ENCODE assay signal across 9 cellular contexts in genomic region chr6:122323361-122323760, GRCh38.
DNase-seq lines count a peak whose midpoint lies in the region; ATAC-seq and TF ChIP-seq lines count a peak whose summit lies in the region.
"Had no signal": no experiment of that assay in that cellular context is flagged by ENCODE, and none has a peak within 500 bp of the region (broad histone marks: within the 10 kb centered on the region; RNA-seq: fewer than 3 reads in every experiment).

No MANE protein-coding gene starts in this region.

- intact Hi-C loops in left ventricle myocardium inferior (cut with micrococcal nuclease), result no loop called here
- intact Hi-C loops in left ventricle myocardium superior (cut with micrococcal nuclease), result no loop called here

- H3K4me1 Mint-ChIP-seq in T-helper 1 cell treated with Interleukin-12 subunit alpha and Interleukin-12 subunit beta and Interleukin-4 antibody, amounts not matched to agents 30 μg/mL and 1 μg/mL, for 36 hours (ENCODE audit: low read depth), result peaks cover 7% of the 10 kb centered on the region
- peaks cover 13 to 16% of the 10 kb centered on the region in 2 donors for H3K4me1 Mint-ChIP-seq in immature natural killer cell

- 45% methylated on average over 2 of the region's 2 CpGs for WGBS in urinary bladder

- no peak for TF ChIP-seq CTCF in left ventricle myocardium inferior (IDR thresholded peaks at IDR 0.05; ENCODE audit: borderline replicate concordance)

- H3K36me3 ChIP-seq in left ventricle myocardium inferior (no peaks in the 10 kb centered on the region), urinary bladder (ENCODE audit: insufficient read depth) (no peaks in the 10 kb centered on the region)

- peak overlapping the region; percentile 24 for H3K27ac ChIP-seq in left ventricle myocardium inferior (replicated peaks)
- no peak overlapping the region for H3K27ac ChIP-seq in urinary bladder (ENCODE audit: low read depth)
- H3K27ac ChIP-seq: RWPE1 had no signal

- peaks cover 5% of the 10 kb centered on the region for H3K27me3 Mint-ChIP-seq in T-helper 1 cell treated with Interleukin-12 subunit alpha and Interleukin-12 subunit beta and Interleukin-4 antibody, amounts not matched to agents 30 μg/mL and 1 μg/mL, for 36 hours (ENCODE audit: low read depth)
- H3K27me3 Mint-ChIP-seq in immature natural killer cell (ENCODE audit: low read depth in 3 of 3), result peaks cover 0 to 5% (median 3%) of the 10 kb centered on the region in 3 donors

- peaks cover 3% of the 10 kb centered on the region for H3K9me3 ChIP-seq in left ventricle myocardium inferior (replicated peaks)

- H3K36me3 Mint-ChIP-seq in T-helper 1 cell treated with Interleukin-12 subunit alpha and Interleukin-12 subunit beta and Interleukin-4 antibody, amounts not matched to agents 30 μg/mL and 1 μg/mL, for 36 hours (ENCODE audit: low read depth), result no peaks in the 10 kb centered on the region
- no peaks in the 10 kb centered on the region for H3K36me3 Mint-ChIP-seq in immature natural killer cell

- DNase-seq in left ventricle myocardium inferior (no peak), left ventricle myocardium superior (no peak), immature natural killer cell (no peak), midbrain (lab: John Stamatoyannopoulos, UW) (no peak), SIG-M5 treated with dmso at 0.1 percent for 504 hours (lab: John Stamatoyannopoulos, UW; ENCODE audit: unreplicated experiment) (no peak)

- H3K4me3 ChIP-seq in left ventricle myocardium inferior, result peak overlapping the region; percentile 50
- H3K4me3 ChIP-seq in urinary bladder (ENCODE audit: low read depth, low read length), result peak overlapping the region; percentile 48

- no peaks in the 10 kb centered on the region for H3K9me3 Mint-ChIP-seq in T-helper 1 cell treated with Interleukin-12 subunit alpha and Interleukin-12 subunit beta and Interleukin-4 antibody, amounts not matched to agents 30 μg/mL and 1 μg/mL, for 36 hours
- H3K9me3 Mint-ChIP-seq in immature natural killer cell, result peaks cover 0 to 6% (median 0%) of the 10 kb centered on the region in 6 donors

- H3K27me3 ChIP-seq in left ventricle myocardium inferior (ENCODE audit: low read depth), result no peaks in the 10 kb centered on the region

- peak overlapping the region; percentile 78 for H3K4me3 Mint-ChIP-seq in T-helper 1 cell treated with Interleukin-12 subunit alpha and Interleukin-12 subunit beta and Interleukin-4 antibody, amounts not matched to agents 30 μg/mL and 1 μg/mL, for 36 hours
- peak overlapping the region; percentile 79 to 93 (median 91) for H3K4me3 Mint-ChIP-seq in immature natural killer cell

- ATAC-seq in left ventricle myocardium superior (no peak), HG03460 (IDR thresholded peaks at IDR 0.05; ENCODE audit: unreplicated experiment) (no peak)

- no peak overlapping the region for H3K27ac Mint-ChIP-seq in T-helper 1 cell treated with Interleukin-12 subunit alpha and Interleukin-12 subunit beta and Interleukin-4 antibody, amounts not matched to agents 30 μg/mL and 1 μg/mL, for 36 hours
- H3K27ac Mint-ChIP-seq in immature natural killer cell, result peak overlapping the region; percentile 19 to 90 (median 70)

- H3K4me1 ChIP-seq in left ventricle myocardium inferior (no peaks in the 10 kb centered on the region), urinary bladder (ENCODE audit: insufficient read depth) (no peaks in the 10 kb centered on the region)
